In the genomic region with DNA sequence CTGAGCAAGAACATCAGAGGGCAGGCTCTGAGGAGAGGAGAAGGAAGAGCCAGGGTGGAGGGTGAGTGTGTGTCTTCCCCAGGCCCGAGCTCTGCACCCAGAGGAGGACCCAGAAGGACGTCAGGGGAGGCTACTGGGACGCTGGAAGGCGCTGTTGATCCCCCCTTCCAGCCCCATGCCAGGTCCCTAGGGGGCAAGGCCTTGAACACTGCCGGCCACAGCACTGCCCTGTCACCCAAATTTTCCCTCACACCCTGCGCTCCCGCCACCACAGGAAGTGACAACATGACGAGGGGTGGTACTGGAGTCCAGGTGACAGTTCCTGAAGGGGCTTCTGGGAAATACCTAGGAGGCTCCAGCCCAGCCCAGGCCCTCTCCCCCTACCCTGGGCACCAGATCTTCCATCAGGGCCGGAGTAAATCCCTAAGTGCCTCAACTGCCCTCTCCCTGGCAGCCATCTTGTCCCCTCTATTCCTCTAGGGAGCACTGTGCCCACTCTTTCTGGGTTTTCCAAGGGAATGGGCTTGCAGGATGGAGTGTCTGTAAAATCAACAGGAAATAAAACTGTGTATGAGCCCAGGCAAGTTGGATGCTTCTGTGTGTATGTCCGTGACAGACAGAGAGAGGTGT, we compare ENCODE assay signal across 9 cellular contexts. TPM values are rescaled to one million over a fixed set of nuclear protein-coding genes. Genes with fewer than 3 reads are reported as not detected.
DNase-seq lines count a peak whose midpoint lies in the region; ATAC-seq and TF ChIP-seq lines count a peak whose summit lies in the region.
"Had no signal": no experiment of that assay in that cellular context is flagged by ENCODE, and none has a peak within 500 bp of the region (broad histone marks: within the 10 kb centered on the region; RNA-seq: fewer than 3 reads in every experiment).

No MANE protein-coding gene starts in this region.

- intact Hi-C loops in esophagus squamous epithelium (cut with DNase I) (no loop called here), tibial artery (cut with DNase I; ENCODE audit: low total_unique reads) (loop anchor here (2.0 to 5.0 kb wide), 3 partner anchors 22 to 272 kb away; no protein-coding TSS in a partner anchor)

- TF ChIP-seq POLR2A in esophagus squamous epithelium (IDR thresholded peaks at IDR 0.05): no peak

- 40 to 59% methylated on average over 2 to 4 of the region's 10 CpGs for WGBS in esophagus squamous epithelium, 2 donors

- peaks cover 57% of the 10 kb centered on the region for H3K4me1 Mint-ChIP-seq in activated T-cell treated with anti-CD3 and anti-CD28 coated beads, Interleukin-2, amount 50 U/mL, for 24 hours (ENCODE audit: low read depth)
- H3K4me1 Mint-ChIP-seq in activated CD4-positive, alpha-beta memory T cell treated with anti-CD3 and anti-CD28 coated beads, Interleukin-2, amount 10 ng/mL, durations not matched to agents 7 days and 5 days: peaks cover 65% of the 10 kb centered on the region

- DNase-seq in activated T-cell treated with anti-CD3 and anti-CD28 coated beads, Interleukin-2, amount 50 U/mL, for 24 hours: no peak
- DNase-seq in activated T-cell treated with anti-CD3 and anti-CD28 coated beads, Interleukin-2, amount 50 U/mL, for 1 hour: no peak
- DNase-seq in activated CD4-positive, alpha-beta memory T cell treated with anti-CD3 and anti-CD28 coated beads, Interleukin-2, amount 10 ng/mL, durations not matched to agents 7 days and 5 days: no peak
- DNase-seq in esophagus squamous epithelium (lab: John Stamatoyannopoulos, UW) (no peak), tibial artery (no peak), activated T-cell treated with anti-CD3 and anti-CD28 coated beads for 4 hours (no peak)
- DNase-seq in stimulated activated CD4-positive, alpha-beta T cell treated with anti-CD3 and anti-CD28 coated beads, Interleukin-12 subunit alpha, Interleukin-12 subunit beta, amount 100 ng/mL, for 4 hours: no peak

- peak overlapping the region; percentile 84 for H3K4me3 Mint-ChIP-seq in activated T-cell treated with anti-CD3 and anti-CD28 coated beads, Interleukin-2, amount 50 U/mL, for 24 hours
- peak overlapping the region; percentile 83 for H3K4me3 Mint-ChIP-seq in activated CD4-positive, alpha-beta memory T cell treated with anti-CD3 and anti-CD28 coated beads, Interleukin-2, amount 10 ng/mL, durations not matched to agents 7 days and 5 days

- H3K27me3 ChIP-seq in esophagus squamous epithelium (peaks cover 0 to 40% (median 0%) of the 10 kb centered on the region in 4 donors), tibial artery (peaks cover 0 to 17% of the 10 kb centered on the region in 2 donors)

- H3K36me3 ChIP-seq in esophagus squamous epithelium (no peaks in the 10 kb centered on the region), tibial artery (no peaks in the 10 kb centered on the region)

- TF ChIP-seq CTCF in esophagus squamous epithelium (IDR thresholded peaks at IDR 0.05) (no peak), tibial artery (IDR thresholded peaks at IDR 0.05) (no peak)

- peaks cover 38% of the 10 kb centered on the region for H3K27me3 Mint-ChIP-seq in activated T-cell treated with anti-CD3 and anti-CD28 coated beads, Interleukin-2, amount 50 U/mL, for 24 hours
- peaks cover 37% of the 10 kb centered on the region for H3K27me3 Mint-ChIP-seq in activated CD4-positive, alpha-beta memory T cell treated with anti-CD3 and anti-CD28 coated beads, Interleukin-2, amount 10 ng/mL, durations not matched to agents 7 days and 5 days

- no peak overlapping the region for H3K27ac Mint-ChIP-seq in activated T-cell treated with anti-CD3 and anti-CD28 coated beads, Interleukin-2, amount 50 U/mL, for 24 hours
- H3K27ac Mint-ChIP-seq in activated CD4-positive, alpha-beta memory T cell treated with anti-CD3 and anti-CD28 coated beads, Interleukin-2, amount 10 ng/mL, durations not matched to agents 7 days and 5 days: peak overlapping the region; percentile 86

- H3K27ac ChIP-seq in esophagus squamous epithelium: peak overlapping the region in 3 of 4 donors; percentile 75 to 92 (median 86)
- H3K27ac ChIP-seq in tibial artery: peak overlapping the region; percentile 73 to 77
- H3K27ac ChIP-seq: parathyroid adenoma had no signal

- CTCF ChIA-PET in activated CD4-positive, alpha-beta memory T cell treated with anti-CD3 and anti-CD28 coated beads, Interleukin-2, amount 10 ng/mL, durations not matched to agents 7 days and 5 days (lab: Charles Lee): interaction anchor here (0.7 to 8.7 kb wide), 16 partner anchors 10 to 269 kb away, joined by 3 to 275 read pairs (median 5); partner anchors contain the start of genes HAPLN2, ISG20L2, METTL25B and NES

- POLR2A ChIA-PET in activated CD4-positive, alpha-beta memory T cell treated with anti-CD3 and anti-CD28 coated beads, Interleukin-2, amount 10 ng/mL, durations not matched to agents 7 days and 5 days (lab: Charles Lee): interaction anchor here (0.6 kb wide), 1 partner anchor 11 kb away, joined by 3 read pairs; no protein-coding TSS in a partner anchor

- H3K4me1 ChIP-seq in esophagus squamous epithelium (peaks cover 43 to 73% (median 58%) of the 10 kb centered on the region in 3 donors), tibial artery (peaks cover 0 to 73% (median 62%) of the 10 kb centered on the region in 4 donors)
- H3K4me1 ChIP-seq: parathyroid adenoma had no signal

- H3K9me3 Mint-ChIP-seq in activated T-cell treated with anti-CD3 and anti-CD28 coated beads, Interleukin-2, amount 50 U/mL, for 24 hours: no peaks in the 10 kb centered on the region
- no peaks in the 10 kb centered on the region for H3K9me3 Mint-ChIP-seq in activated CD4-positive, alpha-beta memory T cell treated with anti-CD3 and anti-CD28 coated beads, Interleukin-2, amount 10 ng/mL, durations not matched to agents 7 days and 5 days

- no peak overlapping the region for H3K4me3 ChIP-seq in esophagus squamous epithelium
- H3K4me3 ChIP-seq in tibial artery: no peak overlapping the region

- no peaks in the 10 kb centered on the region for H3K9me3 ChIP-seq in esophagus squamous epithelium
- no peaks in the 10 kb centered on the region for H3K9me3 ChIP-seq in tibial artery

- peaks cover 4% of the 10 kb centered on the region for H3K36me3 Mint-ChIP-seq in activated T-cell treated with anti-CD3 and anti-CD28 coated beads, Interleukin-2, amount 50 U/mL, for 24 hours (ENCODE audit: low read depth)
- H3K36me3 Mint-ChIP-seq in activated CD4-positive, alpha-beta memory T cell treated with anti-CD3 and anti-CD28 coated beads, Interleukin-2, amount 10 ng/mL, durations not matched to agents 7 days and 5 days (ENCODE audit: low read depth): peaks cover 3% of the 10 kb centered on the region

- ATAC-seq in HG03354 (IDR thresholded peaks at IDR 0.05; ENCODE audit: poor library complexity, severe bottlenecking, unreplicated experiment): no peak

RNA-seq across cellular contexts. Expression of gene BCAN, which starts 17.1 kb away (rescaled TPM):
- not detected for total RNA-seq in activated CD4-positive, alpha-beta memory T cell treated with anti-CD3 and anti-CD28 coated beads, Interleukin-2, amount 10 ng/mL, durations not matched to agents 7 days and 5 days
- total RNA-seq in esophagus squamous epithelium: not detected

RNA-seq across cellular contexts. Expression of gene NES, which starts 18.1 kb away (rescaled TPM):
- total RNA-seq in activated CD4-positive, alpha-beta memory T cell treated with anti-CD3 and anti-CD28 coated beads, Interleukin-2, amount 10 ng/mL, durations not matched to agents 7 days and 5 days: not detected
- total RNA-seq in esophagus squamous epithelium: 1 to 10 TPM; 3.5 to 8.0 (median 5.4) TPM

RNA-seq across cellular contexts. Expression of gene HAPLN2, which starts 39.8 kb away (rescaled TPM):
- not detected for total RNA-seq in activated CD4-positive, alpha-beta memory T cell treated with anti-CD3 and anti-CD28 coated beads, Interleukin-2, amount 10 ng/mL, durations not matched to agents 7 days and 5 days
- total RNA-seq in esophagus squamous epithelium: under 1 TPM in 1 of 4 donors, not detected in 3; 0.18 TPM

RNA-seq across cellular contexts. Expression of gene CRABP2, which starts 46.3 kb away (rescaled TPM):
- 1 to 10 TPM in 1 of 2 experiments, under 1 TPM in 1; 0.58 to 1.2 TPM for total RNA-seq in activated CD4-positive, alpha-beta memory T cell treated with anti-CD3 and anti-CD28 coated beads, Interleukin-2, amount 10 ng/mL, durations not matched to agents 7 days and 5 days
- 100 to 1,000 TPM; 149 to 916 (median 441) TPM for total RNA-seq in esophagus squamous epithelium

RNA-seq across cellular contexts. Expression of gene GPATCH4, which starts 57.8 kb away (rescaled TPM):
- total RNA-seq in activated CD4-positive, alpha-beta memory T cell treated with anti-CD3 and anti-CD28 coated beads, Interleukin-2, amount 10 ng/mL, durations not matched to agents 7 days and 5 days: 10 to 100 TPM; 19.0 to 20.6 TPM
- total RNA-seq in esophagus squamous epithelium: 10 to 100 TPM; 14.0 to 41.8 (median 25.0) TPM

Comparison
In these comparisons a context has a peak if more than half of its experiments do, and no peak if none do; other contexts are left out.
1. RNA of gene NES, which starts 18.1 kb away (total RNA-seq): 3.5 to 8.0 TPM in esophagus squamous epithelium; not detected in activated CD4-positive, alpha-beta memory T cell treated with anti-CD3 and anti-CD28 coated beads, Interleukin-2, amount 10 ng/mL, durations not matched to agents 7 days and 5 days; every median in the first group is over 4 times any median in the second.